9 cellular contexts compared by ENCODE assay signal in genomic region chr16:28326881-28327610, GRCh38.
A peak's percentile ranks its signal among the peaks of the same experiment; 100 is the strongest.
DNase-seq lines count a peak whose midpoint lies in the region; ATAC-seq lines count a peak whose summit lies in the region.
"Had no signal": no experiment of that assay in that cellular context is flagged by ENCODE, and none has a peak within 500 bp of the region (broad histone marks: within the 10 kb centered on the region; RNA-seq: fewer than 3 reads in every experiment).

No MANE protein-coding gene starts in this region.

- H3K36me3 Mint-ChIP-seq in stimulated activated effector memory CD8-positive, alpha-beta T cell treated with anti-CD3 and anti-CD28 coated beads, Interleukin-12 subunit alpha, Interleukin-12 subunit beta, amount 100 ng/mL, for 72 hours = peaks cover 14% of the 10 kb centered on the region

- no peaks in the 10 kb centered on the region for H3K27me3 ChIP-seq in effector memory CD4-positive, alpha-beta T cell (replicated peaks; ENCODE audit: control insufficient read depth, insufficient read depth, low read length, poor library complexity, severe bottlenecking)

- DNase-seq in NCI-H748 (lab: John Stamatoyannopoulos, UW; ENCODE audit: unreplicated experiment) (peak; percentile 49), NCI-H748 treated with DMSO at 0.1 percent for 48 hours (lab: John Stamatoyannopoulos, UW) (no peak), NCI-H2227 (lab: John Stamatoyannopoulos, UW; ENCODE audit: unreplicated experiment) (peak; percentile 76), midbrain (lab: John Stamatoyannopoulos, UW) (peak; percentile 15)
- peak; percentile 52 to 53 for DNase-seq in activated CD4-positive, alpha-beta T cell treated with anti-CD3 and anti-CD28 coated beads, Interleukin-2, amount 50 U/mL, for 4 hours
- peak in 2 of 3 donors; percentile 20 to 40 for DNase-seq in effector memory CD4-positive, alpha-beta T cell
- DNase-seq in stimulated activated effector memory CD8-positive, alpha-beta T cell treated with anti-CD3 and anti-CD28 coated beads, Interleukin-12 subunit alpha, Interleukin-12 subunit beta, amount 100 ng/mL, for 72 hours (ENCODE audit: low spot score in 2 of 2) = peak; percentile 56 to 83

- no peaks in the 10 kb centered on the region for H3K4me1 ChIP-seq in effector memory CD4-positive, alpha-beta T cell (ENCODE audit: control insufficient read depth, insufficient read depth, low read length, poor library complexity, severe bottlenecking)

- peaks cover 7% of the 10 kb centered on the region for H3K4me1 Mint-ChIP-seq in stimulated activated effector memory CD8-positive, alpha-beta T cell treated with anti-CD3 and anti-CD28 coated beads, Interleukin-12 subunit alpha, Interleukin-12 subunit beta, amount 100 ng/mL, for 72 hours

- H3K9me3 ChIP-seq in effector memory CD4-positive, alpha-beta T cell (ENCODE audit: control insufficient read depth, low read length) = no peaks in the 10 kb centered on the region

- no peak overlapping the region for H3K4me3 ChIP-seq in effector memory CD4-positive, alpha-beta T cell (ENCODE audit: insufficient read depth, low read depth, low read length, poor library complexity, severe bottlenecking)

- peak; percentile 87 for ATAC-seq in stimulated activated effector memory CD8-positive, alpha-beta T cell treated with anti-CD3 and anti-CD28 coated beads, Interleukin-12 subunit alpha, Interleukin-12 subunit beta, amount 100 ng/mL, for 72 hours
- no peak for ATAC-seq in GM21360 (IDR thresholded peaks at IDR 0.05; ENCODE audit: unreplicated experiment)

- H3K36me3 ChIP-seq in effector memory CD4-positive, alpha-beta T cell (ENCODE audit: control insufficient read depth, insufficient read depth, low read length) = no peaks in the 10 kb centered on the region

- peak overlapping the region; percentile 41 for H3K27ac Mint-ChIP-seq in stimulated activated effector memory CD8-positive, alpha-beta T cell treated with anti-CD3 and anti-CD28 coated beads, Interleukin-12 subunit alpha, Interleukin-12 subunit beta, amount 100 ng/mL, for 72 hours

- H3K27ac ChIP-seq in effector memory CD4-positive, alpha-beta T cell (ENCODE audit: insufficient read depth, low read length, poor library complexity, severe bottlenecking) = no peak overlapping the region
- H3K27ac ChIP-seq: epithelial cell of prostate had no signal

- H3K4me3 Mint-ChIP-seq in stimulated activated effector memory CD8-positive, alpha-beta T cell treated with anti-CD3 and anti-CD28 coated beads, Interleukin-12 subunit alpha, Interleukin-12 subunit beta, amount 100 ng/mL, for 72 hours = no peak overlapping the region

- H3K9me3 Mint-ChIP-seq in stimulated activated effector memory CD8-positive, alpha-beta T cell treated with anti-CD3 and anti-CD28 coated beads, Interleukin-12 subunit alpha, Interleukin-12 subunit beta, amount 100 ng/mL, for 72 hours = no peaks in the 10 kb centered on the region
